ENCODE assay signal across 17 cellular contexts in genomic region chr15:92098869-92099268, GRCh38.
DNase-seq lines count a peak whose midpoint lies in the region; ATAC-seq, FAIRE-seq and TF ChIP-seq lines count a peak whose summit lies in the region.
"Had no signal": no experiment of that assay in that cellular context is flagged by ENCODE, and none has a peak within 500 bp of the region (broad histone marks: within the 10 kb centered on the region; RNA-seq: fewer than 3 reads in every experiment).

No MANE protein-coding gene starts in this region.

- peak; percentile 13 for FAIRE-seq in bronchial epithelial cell (lab: Jason Lieb, UNC)

- H3K36me3 ChIP-seq in bronchial epithelial cell (ENCODE audit: control insufficient read depth, insufficient read depth, low read length) = no peaks in the 10 kb centered on the region

- intact Hi-C loops in right cardiac atrium (cut with DNase I) = loop anchor here (5.0 to 10.0 kb wide), 3 partner anchors 128 to 616 kb away; no protein-coding TSS in a partner anchor

- H3K9me3 ChIP-seq in right cardiac atrium (ENCODE audit: control insufficient read depth, low read length) = no peaks in the 10 kb centered on the region
- H3K9me3 ChIP-seq: tibial artery had no signal

- H3K4me1 ChIP-seq in right cardiac atrium (ENCODE audit: control insufficient read depth, insufficient read depth, low read length) = peaks cover 2% of the 10 kb centered on the region

- ATAC-seq in right cardiac atrium = peak; percentile 35 to 55
- no peak for ATAC-seq in HG02642 (IDR thresholded peaks at IDR 0.05; ENCODE audit: poor library complexity, unreplicated experiment)
- ATAC-seq: activated T-cell treated with anti-CD3 and anti-CD28 coated beads, Interleukin-2, amount 50 U/mL, for 72 hours; HCT116 had no signal

- WGBS in right cardiac atrium = 68% methylated on average over 5 of the region's 5 CpGs

- H3K27me3 ChIP-seq in bronchial epithelial cell (ENCODE audit: control insufficient read depth, insufficient read depth, low read length) (no peaks in the 10 kb centered on the region), right cardiac atrium (ENCODE audit: control insufficient read depth, insufficient read depth) (no peaks in the 10 kb centered on the region)
- H3K27me3 ChIP-seq: BLaER1 treated with 17β-estradiol and CSF1 and Interleukin-3, amounts not matched to agents 10 nM and 100 nM; tibial artery had no signal

- H3K4me3 ChIP-seq in bronchial epithelial cell (ENCODE audit: low read depth, low read length) = no peak overlapping the region
- no peak overlapping the region for H3K4me3 ChIP-seq in right cardiac atrium (ENCODE audit: low read length)
- H3K4me3 ChIP-seq: BLaER1 treated with 17β-estradiol and CSF1 and Interleukin-3, amounts not matched to agents 10 nM and 100 nM; tibial artery had no signal

- DNase-seq in DMS 273 treated with DMSO at 0.1 percent for 48 hours (lab: John Stamatoyannopoulos, UW) = peak; percentile 31
- DNase-seq in bronchial epithelial cell (ENCODE audit: low read depth) = no peak
- peak in 1 of 3 donors; percentile 67 for DNase-seq in right cardiac atrium
- DNase-seq in nucleus accumbens (lab: John Stamatoyannopoulos, UW) = peak in 46 of 56 donors; percentile 8 to 77 (median 38)
- DNase-seq in NCI-H187 treated with DMSO at 0.1 percent for 48 hours (lab: John Stamatoyannopoulos, UW) = no peak
- DNase-seq in mesenteric fat pad (ENCODE audit: low spot score) = no peak
- no peak for DNase-seq in activated CD4-positive, alpha-beta T cell treated with anti-CD3 and anti-CD28 coated beads for 4 hours
- DNase-seq: activated T-cell treated with anti-CD3 and anti-CD28 coated beads, Interleukin-2, amount 50 U/mL, for 72 hours; Kasumi-1; NCI-H1436 treated with DMSO at 0.1 percent for 48 hours; NCI-H748 treated with DMSO at 0.1 percent for 48 hours; T-helper 2 cell; tibial artery had no signal

- no peak for TF ChIP-seq CTCF in bronchial epithelial cell (IDR thresholded peaks at IDR 0.05; ENCODE audit: insufficient read depth, low read length, severe bottlenecking)

- H3K27ac ChIP-seq in right cardiac atrium (ENCODE audit: low read length) = no peak overlapping the region
- H3K27ac ChIP-seq: BLaER1 treated with 17β-estradiol and CSF1 and Interleukin-3, amounts not matched to agents 10 nM and 100 nM; RWPE1; tibial artery had no signal

Comparison
In these comparisons a context has a peak if more than half of its experiments do, and no peak if none do; other contexts are left out.
1. DNase-seq: peak in DMS 273 treated with DMSO at 0.1 percent for 48 hours (single experiment) and nucleus accumbens (46 of 56); none in bronchial epithelial cell (single experiment), NCI-H187 treated with DMSO at 0.1 percent for 48 hours (single experiment), mesenteric fat pad (single experiment) and activated CD4-positive, alpha-beta T cell treated with anti-CD3 and anti-CD28 coated beads for 4 hours (0 of 2).